In the genomic region with DNA sequence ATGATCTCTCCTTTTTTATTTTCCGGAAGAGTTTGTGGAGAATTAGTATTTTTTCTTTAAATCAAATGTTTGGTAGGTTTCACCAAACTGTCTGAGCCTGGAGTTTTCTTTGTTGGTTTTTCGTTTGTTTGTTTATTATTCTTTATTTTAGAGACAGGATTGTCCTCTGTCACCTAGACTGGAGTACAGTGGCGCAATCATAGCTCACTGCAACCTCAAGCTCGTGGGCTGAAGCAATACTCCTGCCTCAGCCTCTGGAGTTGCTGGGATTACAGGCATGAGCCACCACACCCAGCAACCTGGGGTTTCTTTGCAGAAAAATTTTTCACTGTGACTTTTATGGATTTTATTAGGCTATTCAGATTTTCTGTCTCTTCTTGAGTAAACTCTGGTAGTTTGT, we compare ENCODE assay signal across 25 cellular contexts.
A peak's percentile ranks its signal among the peaks of the same experiment; 100 is the strongest.
DNase-seq lines count a peak whose midpoint lies in the region; ATAC-seq and TF ChIP-seq lines count a peak whose summit lies in the region.
"Had no signal": no experiment of that assay in that cellular context is flagged by ENCODE, and none has a peak within 500 bp of the region (broad histone marks: within the 10 kb centered on the region; RNA-seq: fewer than 3 reads in every experiment).

No MANE protein-coding gene starts in this region.

- H3K9me3 Mint-ChIP-seq in activated T-helper 17 cell treated with anti-CD3 and anti-CD28 coated beads, Interleukin-2, amount 50 U/mL, for 72 hours = no peaks in the 10 kb centered on the region
- H3K9me3 Mint-ChIP-seq: activated CD4-positive, alpha-beta T cell treated with anti-CD3 and anti-CD28 coated beads, Interleukin-2, amount 10 ng/mL, durations not matched to agents 24 days and 14 days; activated naive CD4-positive, alpha-beta T cell treated with anti-CD3 and anti-CD28 coated beads, Interleukin-2, amount 10 ng/mL, durations not matched to agents 7 days and 5 days; activated T-cell treated with anti-CD3 and anti-CD28 coated beads, Interleukin-2, amount 50 U/mL, for 72 hours; memory B cell; stimulated activated naive B cell treated with anti-CD40 and anti-IgM and Interleukin-4, amounts not matched to agents 10 μg/mL and 1 μg/mL and 100 μg/mL, for 72 hours had no signal

- H3K4me3 Mint-ChIP-seq in activated T-helper 17 cell treated with anti-CD3 and anti-CD28 coated beads, Interleukin-2, amount 50 U/mL, for 72 hours = no peak overlapping the region
- H3K4me3 Mint-ChIP-seq: activated CD4-positive, alpha-beta T cell treated with anti-CD3 and anti-CD28 coated beads, Interleukin-2, amount 10 ng/mL, durations not matched to agents 24 days and 14 days; activated naive CD4-positive, alpha-beta T cell treated with anti-CD3 and anti-CD28 coated beads, Interleukin-2, amount 10 ng/mL, durations not matched to agents 7 days and 5 days; activated T-cell treated with anti-CD3 and anti-CD28 coated beads, Interleukin-2, amount 50 U/mL, for 72 hours; memory B cell; stimulated activated naive B cell treated with anti-CD40 and anti-IgM and Interleukin-4, amounts not matched to agents 10 μg/mL and 1 μg/mL and 100 μg/mL, for 72 hours had no signal

- intact Hi-C loops in right lobe of liver (cut with DNase I) = loop anchor here (10.0 kb wide), 2 partner anchors 63 to 97 kb away; no protein-coding TSS in a partner anchor

- no peaks in the 10 kb centered on the region for H3K36me3 Mint-ChIP-seq in activated T-helper 17 cell treated with anti-CD3 and anti-CD28 coated beads, Interleukin-2, amount 50 U/mL, for 72 hours (ENCODE audit: low read depth)
- H3K36me3 Mint-ChIP-seq: activated naive CD4-positive, alpha-beta T cell treated with anti-CD3 and anti-CD28 coated beads, Interleukin-2, amount 10 ng/mL, durations not matched to agents 7 days and 5 days; memory B cell; stimulated activated naive B cell treated with anti-CD40 and anti-IgM and Interleukin-4, amounts not matched to agents 10 μg/mL and 1 μg/mL and 100 μg/mL, for 72 hours had no signal

- no peaks in the 10 kb centered on the region for H3K36me3 ChIP-seq in right lobe of liver
- H3K36me3 ChIP-seq: SJCRH30 had no signal

- peak; percentile 73 for DNase-seq in H4 (ENCODE audit: low spot score)
- peak; percentile 30 for DNase-seq in NCI-H460 (ENCODE audit: extremely low read depth, low read depth)
- DNase-seq in choroid plexus epithelial cell (ENCODE audit: low read depth) = peak; percentile 2
- DNase-seq in right lobe of liver = peak; percentile 69 to 87 (median 84)
- DNase-seq: activated CD4-positive, alpha-beta T cell treated with anti-CD3 and anti-CD28 coated beads, Interleukin-2, amount 10 ng/mL, durations not matched to agents 24 days and 14 days; activated naive CD4-positive, alpha-beta T cell treated with anti-CD3 and anti-CD28 coated beads, Interleukin-2, amount 10 ng/mL, durations not matched to agents 7 days and 5 days; activated T-cell treated with anti-CD3 and anti-CD28 coated beads, Interleukin-2, amount 50 U/mL, for 72 hours; aorta; foreskin keratinocyte; islet precursor cell; Kasumi-1; NCI-H526 treated with DMSO at 0.1 percent for 48 hours; OCI-M1; SJCRH30; stimulated activated CD4-positive, alpha-beta T cell treated with anti-CD3 and anti-CD28 coated beads, Interleukin-2, amount 100 ng/mL, for 48 hours; stimulated activated naive B cell treated with anti-CD40 and anti-IgM and Interleukin-4, amounts not matched to agents 10 μg/mL and 1 μg/mL and 100 μg/mL, for 72 hours; T-helper 1 cell; testis had no signal

- H3K4me3 ChIP-seq in choroid plexus epithelial cell (ENCODE audit: low read depth, low read length) (no peak overlapping the region), right lobe of liver (peak overlapping the region in 2 of 3 donors; percentile 25 to 40)
- H3K4me3 ChIP-seq: SJCRH30, testis had no signal

- 20% methylated on average over 4 of the region's 4 CpGs for WGBS in right lobe of liver (ENCODE audit: insufficient coverage, low coverage, low lambda C conversion rate, missing lambda C conversion rate)

- peak; percentile 82 for TF ChIP-seq POLR2A in right lobe of liver (IDR thresholded peaks at IDR 0.05)

- no peaks in the 10 kb centered on the region for H3K27me3 ChIP-seq in right lobe of liver
- H3K27me3 ChIP-seq: foreskin keratinocyte, SJCRH30, testis had no signal

- TF ChIP-seq CTCF in choroid plexus epithelial cell (conservative IDR thresholded peaks at IDR 0.05; ENCODE audit: low read depth, low read length) = no peak
- no peak for TF ChIP-seq CTCF in right lobe of liver (IDR thresholded peaks at IDR 0.05)

- no peaks in the 10 kb centered on the region for H3K27me3 Mint-ChIP-seq in activated T-helper 17 cell treated with anti-CD3 and anti-CD28 coated beads, Interleukin-2, amount 50 U/mL, for 72 hours
- H3K27me3 Mint-ChIP-seq: activated naive CD4-positive, alpha-beta T cell treated with anti-CD3 and anti-CD28 coated beads, Interleukin-2, amount 10 ng/mL, durations not matched to agents 7 days and 5 days; memory B cell; stimulated activated naive B cell treated with anti-CD40 and anti-IgM and Interleukin-4, amounts not matched to agents 10 μg/mL and 1 μg/mL and 100 μg/mL, for 72 hours had no signal

- no peaks in the 10 kb centered on the region for H3K9me3 ChIP-seq in right lobe of liver
- H3K9me3 ChIP-seq: SJCRH30, testis had no signal

- peak; percentile 83 to 98 (median 90) for ATAC-seq in right lobe of liver
- ATAC-seq in activated T-helper 17 cell treated with anti-CD3 and anti-CD28 coated beads, Interleukin-2, amount 50 U/mL, for 72 hours (replicated peaks) = no peak
- ATAC-seq in HG03280 (IDR thresholded peaks at IDR 0.05; ENCODE audit: unreplicated experiment) = no peak
- ATAC-seq in GM19023 (IDR thresholded peaks at IDR 0.05; ENCODE audit: unreplicated experiment) = no peak
- ATAC-seq in HG02884 (IDR thresholded peaks at IDR 0.05; ENCODE audit: unreplicated experiment) = no peak
- ATAC-seq: activated T-cell treated with anti-CD3 and anti-CD28 coated beads, Interleukin-2, amount 50 U/mL, for 72 hours; foreskin keratinocyte; stimulated activated naive B cell treated with anti-CD40 and anti-IgM and Interleukin-4, amounts not matched to agents 10 μg/mL and 1 μg/mL and 100 μg/mL, for 72 hours had no signal

- peak overlapping the region; percentile 78 to 94 (median 88) for H3K27ac ChIP-seq in right lobe of liver
- H3K27ac ChIP-seq: C4-2B, epithelial cell of prostate, foreskin keratinocyte, SJCRH30, testis had no signal

- no peak overlapping the region for H3K27ac Mint-ChIP-seq in activated T-helper 17 cell treated with anti-CD3 and anti-CD28 coated beads, Interleukin-2, amount 50 U/mL, for 72 hours
- H3K27ac Mint-ChIP-seq: activated CD4-positive, alpha-beta T cell treated with anti-CD3 and anti-CD28 coated beads, Interleukin-2, amount 10 ng/mL, durations not matched to agents 24 days and 14 days; activated naive CD4-positive, alpha-beta T cell treated with anti-CD3 and anti-CD28 coated beads, Interleukin-2, amount 10 ng/mL, durations not matched to agents 7 days and 5 days; memory B cell; stimulated activated naive B cell treated with anti-CD40 and anti-IgM and Interleukin-4, amounts not matched to agents 10 μg/mL and 1 μg/mL and 100 μg/mL, for 72 hours had no signal

- peaks cover 0 to 20% (median 5%) of the 10 kb centered on the region in 4 donors for H3K4me1 ChIP-seq in right lobe of liver
- H3K4me1 ChIP-seq: foreskin keratinocyte, SJCRH30, testis had no signal

- H3K4me1 Mint-ChIP-seq in activated T-helper 17 cell treated with anti-CD3 and anti-CD28 coated beads, Interleukin-2, amount 50 U/mL, for 72 hours = no peaks in the 10 kb centered on the region
- H3K4me1 Mint-ChIP-seq: activated CD4-positive, alpha-beta T cell treated with anti-CD3 and anti-CD28 coated beads, Interleukin-2, amount 10 ng/mL, durations not matched to agents 24 days and 14 days; activated naive CD4-positive, alpha-beta T cell treated with anti-CD3 and anti-CD28 coated beads, Interleukin-2, amount 10 ng/mL, durations not matched to agents 7 days and 5 days; memory B cell; stimulated activated naive B cell treated with anti-CD40 and anti-IgM and Interleukin-4, amounts not matched to agents 10 μg/mL and 1 μg/mL and 100 μg/mL, for 72 hours had no signal

Comparison
In these comparisons a context has a peak if more than half of its experiments do, and no peak if none do; other contexts are left out.
1. DNase-seq: peak in every context shown above with its lines; median percentile 84 in right lobe of liver; 73 in H4; 30 in NCI-H460; 2 in choroid plexus epithelial cell.
2. ATAC-seq: peak in right lobe of liver (4 of 4); none in activated T-helper 17 cell treated with anti-CD3 and anti-CD28 coated beads, Interleukin-2, amount 50 U/mL, for 72 hours (single experiment), HG03280 (single experiment), GM19023 (single experiment) and HG02884 (single experiment).